Comparison of ENCODE assay signal across 23 cellular contexts in genomic region chr5:161414037-161414436, GRCh38.
"Had no signal": no experiment of that assay in that cellular context is flagged by ENCODE, and none has a peak within 500 bp of the region (broad histone marks: within the 10 kb centered on the region; RNA-seq: fewer than 3 reads in every experiment).

No MANE protein-coding gene starts in this region.

- H3K4me1 ChIP-seq: colonic mucosa, gastroesophageal sphincter, left lung, lower lobe of right lung, neural progenitor cell, tibial artery, upper lobe of right lung, vagina had no signal

- H3K4me3 Mint-ChIP-seq: natural killer cell treated with Interleukin-12 subunit alpha and Interleukin-12 subunit beta and Interleukin-15 and Interleukin-18, amount 100 ng/mL, for 72 hours; neural progenitor cell; stimulated activated effector memory CD8-positive, alpha-beta T cell treated with anti-CD3 and anti-CD28 coated beads, Interleukin-12 subunit alpha, Interleukin-12 subunit beta, amount 100 ng/mL, for 72 hours had no signal

- H3K27me3 ChIP-seq: colonic mucosa, gastroesophageal sphincter, left lung, neural progenitor cell, ovary, tibial artery, upper lobe of right lung, vagina had no signal

- H3K4me2 ChIP-seq: neural progenitor cell, smooth muscle cell had no signal

- H2AFZ ChIP-seq: neural progenitor cell had no signal

- DNase-seq: colonic mucosa; dermis blood vessel endothelial cell; foreskin fibroblast; glutamatergic neuron; islet precursor cell; left lung; lower lobe of right lung; mesenchymal stem cell; midbrain; nucleus accumbens; ovary; right cardiac atrium; stimulated activated CD4-positive, alpha-beta T cell treated with anti-CD3 and anti-CD28 coated beads, Interleukin-4, amount 100 ng/mL, for 1 hour; stimulated activated CD8-positive, alpha-beta memory T cell treated with anti-CD3 and anti-CD28 coated beads, Interleukin-4, amount 100 ng/mL, for 48 hours; stimulated activated naive CD8-positive, alpha-beta T cell treated with anti-CD3 and anti-CD28 coated beads, Interleukin-15, Interleukin-2, amounts not matched to agents 100 U/mL and 50 U/mL, for 24 hours; tibial artery; upper lobe of right lung had no signal

- H3K36me3 ChIP-seq: colonic mucosa, gastroesophageal sphincter, left lung, lower lobe of right lung, neural progenitor cell, ovary, tibial artery, upper lobe of right lung, vagina had no signal

- H3K9me3 Mint-ChIP-seq: neural progenitor cell had no signal

- H3K27ac Mint-ChIP-seq: natural killer cell treated with Interleukin-12 subunit alpha and Interleukin-12 subunit beta and Interleukin-15 and Interleukin-18, amount 100 ng/mL, for 72 hours; neural progenitor cell; stimulated activated effector memory CD8-positive, alpha-beta T cell treated with anti-CD3 and anti-CD28 coated beads, Interleukin-12 subunit alpha, Interleukin-12 subunit beta, amount 100 ng/mL, for 72 hours had no signal

- H3K4me1 Mint-ChIP-seq: neural progenitor cell; stimulated activated effector memory CD8-positive, alpha-beta T cell treated with anti-CD3 and anti-CD28 coated beads, Interleukin-12 subunit alpha, Interleukin-12 subunit beta, amount 100 ng/mL, for 72 hours had no signal

- H3K9me3 ChIP-seq: colonic mucosa, gastroesophageal sphincter, left lung, lower lobe of right lung, ovary, tibial artery, upper lobe of right lung, vagina had no signal

- H3K27me3 Mint-ChIP-seq: natural killer cell treated with Interleukin-12 subunit alpha and Interleukin-12 subunit beta and Interleukin-15 and Interleukin-18, amount 100 ng/mL, for 72 hours had no signal

- H3K9ac ChIP-seq: neural progenitor cell had no signal

- H3K4me3 ChIP-seq: colonic mucosa, gastroesophageal sphincter, left lung, lower lobe of right lung, neural progenitor cell, ovary, smooth muscle cell, tibial artery, upper lobe of right lung, vagina had no signal

- H3K36me3 Mint-ChIP-seq: natural killer cell treated with Interleukin-12 subunit alpha and Interleukin-12 subunit beta and Interleukin-15 and Interleukin-18, amount 100 ng/mL, for 72 hours; neural progenitor cell; stimulated activated effector memory CD8-positive, alpha-beta T cell treated with anti-CD3 and anti-CD28 coated beads, Interleukin-12 subunit alpha, Interleukin-12 subunit beta, amount 100 ng/mL, for 72 hours had no signal

- H3K27ac ChIP-seq: colonic mucosa, gastroesophageal sphincter, left lung, lower lobe of right lung, neural progenitor cell, ovary, tibial artery, upper lobe of right lung, vagina had no signal
